In genomic region chr16:48384305-48384981, GRCh38 we compare ENCODE assay signal across 8 cellular contexts. TPM values are rescaled to one million over a fixed set of nuclear protein-coding genes. Genes with fewer than 3 reads are reported as not detected.
DNase-seq lines count a peak whose midpoint lies in the region; ATAC-seq, FAIRE-seq and TF ChIP-seq lines count a peak whose summit lies in the region.

No MANE protein-coding gene starts in this region.

- ATAC-seq in HG02759 (IDR thresholded peaks at IDR 0.05; ENCODE audit: unreplicated experiment): peak; percentile 65
- ATAC-seq in activated T-helper 17 cell treated with anti-CD3 and anti-CD28 coated beads, Interleukin-2, amount 50 U/mL, for 72 hours (replicated peaks): peak; percentile 49

- POLR2A ChIA-PET in AG04450 (lab: Yijun Ruan, JAX): interaction anchor here (0.6 to 1.6 kb wide), 9 partner anchors 9 to 234 kb away, joined by 3 to 18 read pairs (median 4); no protein-coding TSS in a partner anchor

- peaks cover 30% of the 10 kb centered on the region for H3K4me1 Mint-ChIP-seq in activated T-helper 17 cell treated with anti-CD3 and anti-CD28 coated beads, Interleukin-2, amount 50 U/mL, for 72 hours

- H3K27ac ChIP-seq in AG04450 (ENCODE audit: low read depth, low read length): peak overlapping the region; percentile 87
- peak overlapping the region; percentile 95 to 100 (median 100) for H3K27ac ChIP-seq in esophagus squamous epithelium

- FAIRE-seq in GM12891 (lab: Jason Lieb, UNC) (peak; percentile 45), urothelium cell line (lab: Jason Lieb, UNC) (no peak)

- TF ChIP-seq POLR2A in GM12891 (IDR thresholded peaks at IDR 0.05; ENCODE audit: low read depth, low read length) (no peak), esophagus squamous epithelium (IDR thresholded peaks at IDR 0.05) (peak in 1 of 4 donors; percentile 2)

- TF ChIP-seq CTCF in AG04450 (IDR thresholded peaks at IDR 0.05; ENCODE audit: low read depth, low read length) (no peak), esophagus squamous epithelium (IDR thresholded peaks at IDR 0.05) (no peak)

- CTCF ChIA-PET in AG04450 (lab: Charles Lee): interaction anchor here (0.6 to 1.3 kb wide), 2 partner anchors 28 to 239 kb away, joined by 3 read pairs; no protein-coding TSS in a partner anchor

- H3K27ac Mint-ChIP-seq in activated T-helper 17 cell treated with anti-CD3 and anti-CD28 coated beads, Interleukin-2, amount 50 U/mL, for 72 hours: peak overlapping the region; percentile 93

- H3K36me3 Mint-ChIP-seq in activated T-helper 17 cell treated with anti-CD3 and anti-CD28 coated beads, Interleukin-2, amount 50 U/mL, for 72 hours (ENCODE audit: low read depth): peaks cover 10% of the 10 kb centered on the region

- H3K36me3 ChIP-seq in esophagus squamous epithelium: no peaks in the 10 kb centered on the region

- intact Hi-C loops in esophagus squamous epithelium (cut with DNase I): no loop called here

- DNase-seq in AG04450 (ENCODE audit: low read depth, low spot score) (no peak), GM12891 (ENCODE audit: insufficient read length, low spot score) (peak; percentile 58), NCI-H146 (lab: John Stamatoyannopoulos, UW) (peak; percentile 69), esophagus squamous epithelium (lab: John Stamatoyannopoulos, UW) (no peak), myocyte (ENCODE audit: low read depth) (peak; percentile 75), urothelium cell line (ENCODE audit: low spot score) (peak; percentile 69)

- WGBS in esophagus squamous epithelium, 2 donors: 0 to 1% methylated on average over 4 to 23 of the region's 72 CpGs

- H3K4me3 Mint-ChIP-seq in activated T-helper 17 cell treated with anti-CD3 and anti-CD28 coated beads, Interleukin-2, amount 50 U/mL, for 72 hours: peak overlapping the region; percentile 97

- H3K4me1 ChIP-seq in esophagus squamous epithelium: peaks cover 5 to 55% (median 31%) of the 10 kb centered on the region in 3 donors

- no peaks in the 10 kb centered on the region for H3K9me3 Mint-ChIP-seq in activated T-helper 17 cell treated with anti-CD3 and anti-CD28 coated beads, Interleukin-2, amount 50 U/mL, for 72 hours

- no peaks in the 10 kb centered on the region for H3K27me3 Mint-ChIP-seq in activated T-helper 17 cell treated with anti-CD3 and anti-CD28 coated beads, Interleukin-2, amount 50 U/mL, for 72 hours

- peak overlapping the region; percentile 82 for H3K4me3 ChIP-seq in AG04450 (ENCODE audit: low read depth, low read length)
- peak overlapping the region; percentile 79 to 99 (median 85) for H3K4me3 ChIP-seq in esophagus squamous epithelium

- no peaks in the 10 kb centered on the region for H3K27me3 ChIP-seq in AG04450 (ENCODE audit: control insufficient read depth, insufficient read depth, low read length)
- no peaks in the 10 kb centered on the region for H3K27me3 ChIP-seq in esophagus squamous epithelium

- H3K9me3 ChIP-seq in AG04450 (ENCODE audit: control insufficient read depth, insufficient read depth, low read length) (no peaks in the 10 kb centered on the region), esophagus squamous epithelium (no peaks in the 10 kb centered on the region)

TF ChIP-seq in GM12891, 5 proteins besides CTCF, POLR2A, EP300 and RAD21:
- TF ChIP-seq SPI1 (IDR thresholded peaks at IDR 0.05; ENCODE audit: low read depth, low read length) (no peak), PAX5 (IDR thresholded peaks at IDR 0.05; ENCODE audit: insufficient read depth, low read length, severe bottlenecking) (no peak), TAF1 (IDR thresholded peaks at IDR 0.05; ENCODE audit: low read depth, low read length) (no peak), POU2F2 (IDR thresholded peaks at IDR 0.05; ENCODE audit: low read depth, low read length) (no peak), POLR2AphosphoS5 (IDR thresholded peaks at IDR 0.05; ENCODE audit: low read depth, low read length) (no peak)

RNA-seq across cellular contexts. Expression of gene SIAH1, which starts 0.8 kb away (rescaled TPM):
- 19.9 and 21.6 TPM in 2 replicates for polyA plus RNA-seq in AG04450 (2011; rRNA removed)
- 21.8 and 27.1 TPM in 2 replicates for polyA minus RNA-seq in AG04450 (2011; rRNA and poly(A)+ RNA removed)
- 6.0 TPM for polyA plus RNA-seq in GM12891 (2012; ENCODE audit: low read depth, missing spikeins)
- 10 to 100 TPM; 15.0 to 16.5 TPM for total RNA-seq in activated T-helper 17 cell treated with anti-CD3 and anti-CD28 coated beads, Interleukin-2, amount 50 U/mL, for 72 hours
- total RNA-seq in esophagus squamous epithelium (10 to 100 TPM; 13.1 to 24.4 (median 16.5) TPM), myocyte (24.6 and 26.6 TPM in 2 replicates)
- polyA plus RNA-seq in myocyte (2012): 16.0 TPM

Comparison
In these comparisons a context has a peak if more than half of its experiments do, and no peak if none do; other contexts are left out.
1. DNase-seq: peak in GM12891 (single experiment), NCI-H146 (single experiment), myocyte (single experiment) and urothelium cell line (single experiment); none in AG04450 (single experiment) and esophagus squamous epithelium (single experiment).